In genomic region chr10:101670635-101671034, GRCh38 we compare ENCODE assay signal across 21 cellular contexts. TPM values are rescaled to one million over a fixed set of nuclear protein-coding genes. Genes with fewer than 3 reads are reported as not detected.
DNase-seq lines count a peak whose midpoint lies in the region; ATAC-seq lines count a peak whose summit lies in the region.
"Had no signal": no experiment of that assay in that cellular context is flagged by ENCODE, and none has a peak within 500 bp of the region (broad histone marks: within the 10 kb centered on the region; RNA-seq: fewer than 3 reads in every experiment).

No MANE protein-coding gene starts in this region.

- peak overlapping the region; percentile 42 to 86 for H3K27ac Mint-ChIP-seq in activated naive CD4-positive, alpha-beta T cell treated with anti-CD3 and anti-CD28 coated beads, Interleukin-2, amount 50 U/mL, for 72 hours
- peak overlapping the region; percentile 81 for H3K27ac Mint-ChIP-seq in stimulated activated effector memory CD8-positive, alpha-beta T cell treated with anti-CD3 and anti-CD28 coated beads, Interleukin-12 subunit alpha, Interleukin-12 subunit beta, amount 100 ng/mL, for 72 hours

- H3K36me3 Mint-ChIP-seq in activated naive CD4-positive, alpha-beta T cell treated with anti-CD3 and anti-CD28 coated beads, Interleukin-2, amount 50 U/mL, for 72 hours = peaks cover 11 to 13% of the 10 kb centered on the region in 2 donors
- H3K36me3 Mint-ChIP-seq in stimulated activated effector memory CD8-positive, alpha-beta T cell treated with anti-CD3 and anti-CD28 coated beads, Interleukin-12 subunit alpha, Interleukin-12 subunit beta, amount 100 ng/mL, for 72 hours = peaks cover 81% of the 10 kb centered on the region

- no peaks in the 10 kb centered on the region for H3K9me3 Mint-ChIP-seq in activated naive CD4-positive, alpha-beta T cell treated with anti-CD3 and anti-CD28 coated beads, Interleukin-2, amount 50 U/mL, for 72 hours
- no peaks in the 10 kb centered on the region for H3K9me3 Mint-ChIP-seq in stimulated activated effector memory CD8-positive, alpha-beta T cell treated with anti-CD3 and anti-CD28 coated beads, Interleukin-12 subunit alpha, Interleukin-12 subunit beta, amount 100 ng/mL, for 72 hours
- H3K9me3 Mint-ChIP-seq: activated naive CD8-positive, alpha-beta T cell treated with anti-CD3 and anti-CD28 coated beads, Interleukin-2, amount 10 ng/mL, durations not matched to agents 7 days and 5 days; H9; naive thymus-derived CD8-positive, alpha-beta T cell had no signal

- H3K4me1 Mint-ChIP-seq in stimulated activated effector memory CD8-positive, alpha-beta T cell treated with anti-CD3 and anti-CD28 coated beads, Interleukin-12 subunit alpha, Interleukin-12 subunit beta, amount 100 ng/mL, for 72 hours = peaks cover 25% of the 10 kb centered on the region

- no peak overlapping the region for H3K4me3 Mint-ChIP-seq in stimulated activated effector memory CD8-positive, alpha-beta T cell treated with anti-CD3 and anti-CD28 coated beads, Interleukin-12 subunit alpha, Interleukin-12 subunit beta, amount 100 ng/mL, for 72 hours
- H3K4me3 Mint-ChIP-seq: activated naive CD8-positive, alpha-beta T cell treated with anti-CD3 and anti-CD28 coated beads, Interleukin-2, amount 10 ng/mL, durations not matched to agents 7 days and 5 days; H9; naive thymus-derived CD8-positive, alpha-beta T cell had no signal

- DNase-seq in activated naive CD4-positive, alpha-beta T cell treated with anti-CD3 and anti-CD28 coated beads, Interleukin-2, amount 50 U/mL, for 72 hours (ENCODE audit: low spot score in 2 of 2) = no peak
- DNase-seq in activated naive CD4-positive, alpha-beta T cell treated with Interleukin-2 at 50 U/mL for 16 hours = no peak
- DNase-seq in stimulated activated effector memory CD8-positive, alpha-beta T cell treated with anti-CD3 and anti-CD28 coated beads, Interleukin-12 subunit alpha, Interleukin-12 subunit beta, amount 100 ng/mL, for 72 hours (ENCODE audit: low spot score in 2 of 2) = no peak
- no peak for DNase-seq in NCI-H2107 (lab: John Stamatoyannopoulos, UW)
- DNase-seq in C1 segment of cervical spinal cord (lab: John Stamatoyannopoulos, UW) = no peak
- DNase-seq in UCSD-AML1 (lab: John Stamatoyannopoulos, UW; ENCODE audit: unreplicated experiment) = no peak
- DNase-seq: activated CD8-positive, alpha-beta memory T cell treated with anti-CD3 and anti-CD28 coated beads for 24 hours; activated naive CD8-positive, alpha-beta T cell treated with anti-CD3 and anti-CD28 coated beads, Interleukin-2, amount 10 ng/mL, durations not matched to agents 7 days and 5 days; COR-L47; DMS79; H9; heart left ventricle; naive thymus-derived CD8-positive, alpha-beta T cell; NCI-H1092 treated with DMSO at 0.1 percent for 48 hours; NCI-H2029; pancreas; Right ventricle myocardium superior had no signal

- ATAC-seq in activated naive CD4-positive, alpha-beta T cell treated with anti-CD3 and anti-CD28 coated beads, Interleukin-2, amount 50 U/mL, for 72 hours = peak in 1 of 2 donors; percentile 81
- ATAC-seq in GM21723 (IDR thresholded peaks at IDR 0.05; ENCODE audit: unreplicated experiment) = peak; percentile 56
- ATAC-seq in HG03460 (IDR thresholded peaks at IDR 0.05; ENCODE audit: unreplicated experiment) = peak; percentile 58
- ATAC-seq in stimulated activated effector memory CD8-positive, alpha-beta T cell treated with anti-CD3 and anti-CD28 coated beads, Interleukin-12 subunit alpha, Interleukin-12 subunit beta, amount 100 ng/mL, for 72 hours = no peak
- ATAC-seq: heart left ventricle; HepG2; left lobe of liver; naive thymus-derived CD8-positive, alpha-beta T cell; pancreas had no signal

RNA-seq across cellular contexts. Expression of gene FBXW4, which starts 24.3 kb away (rescaled TPM):
- total RNA-seq in activated naive CD4-positive, alpha-beta T cell treated with anti-CD3 and anti-CD28 coated beads, Interleukin-2, amount 50 U/mL, for 72 hours = 10 to 100 TPM; 35.7 to 40.3 TPM
